ENCODE assay signal across 20 cellular contexts in genomic region chr1:15959847-15960446, GRCh38. TPM values are rescaled to one million over a fixed set of nuclear protein-coding genes. Genes with fewer than 3 reads are reported as not detected.
DNase-seq lines count a peak whose midpoint lies in the region; ATAC-seq and TF ChIP-seq lines count a peak whose summit lies in the region.
"Had no signal": no experiment of that assay in that cellular context is flagged by ENCODE, and none has a peak within 500 bp of the region (broad histone marks: within the 10 kb centered on the region; RNA-seq: fewer than 3 reads in every experiment).

No MANE protein-coding gene starts in this region.

- no peak for ATAC-seq in stimulated activated naive CD8-positive, alpha-beta T cell treated with anti-CD3 and anti-CD28 coated beads, Interleukin-15, amount 100 ng/mL, for 72 hours
- ATAC-seq: foreskin keratinocyte, left cardiac atrium had no signal

- peaks cover 5% of the 10 kb centered on the region for H3K36me3 Mint-ChIP-seq in glutamatergic neuron (ENCODE audit: unreplicated experiment)

- peaks cover 5% of the 10 kb centered on the region for H3K27me3 Mint-ChIP-seq in glutamatergic neuron (ENCODE audit: unreplicated experiment)
- no peaks in the 10 kb centered on the region for H3K27me3 Mint-ChIP-seq in stimulated activated naive CD8-positive, alpha-beta T cell treated with anti-CD3 and anti-CD28 coated beads, Interleukin-15, amount 100 ng/mL, for 72 hours

- TF ChIP-seq CTCF in glutamatergic neuron (IDR thresholded peaks at IDR 0.05; ENCODE audit: partially characterized antibody, unreplicated experiment): no peak

- peaks cover 6% of the 10 kb centered on the region for H3K9me3 Mint-ChIP-seq in glutamatergic neuron (ENCODE audit: unreplicated experiment)
- no peaks in the 10 kb centered on the region for H3K9me3 Mint-ChIP-seq in stimulated activated naive CD8-positive, alpha-beta T cell treated with anti-CD3 and anti-CD28 coated beads, Interleukin-15, amount 100 ng/mL, for 72 hours
- H3K9me3 Mint-ChIP-seq: T-helper 1 cell treated with Interleukin-12 subunit alpha and Interleukin-12 subunit beta and Interleukin-4 antibody, amounts not matched to agents 30 μg/mL and 1 μg/mL, for 36 hours had no signal

- H3K4me1 Mint-ChIP-seq in glutamatergic neuron (ENCODE audit: low read depth, unreplicated experiment): peaks cover 33% of the 10 kb centered on the region
- peaks cover 100% of the 10 kb centered on the region for H3K4me1 Mint-ChIP-seq in stimulated activated naive CD8-positive, alpha-beta T cell treated with anti-CD3 and anti-CD28 coated beads, Interleukin-15, amount 100 ng/mL, for 72 hours

- peak; percentile 41 for DNase-seq in activated naive CD4-positive, alpha-beta T cell treated with Interleukin-2 at 50 U/mL for 16 hours
- DNase-seq in activated naive CD4-positive, alpha-beta T cell (lab: John Stamatoyannopoulos, UW): no peak
- DNase-seq in activated CD4-positive, alpha-beta T cell treated with anti-CD3 and anti-CD28 coated beads, Interleukin-2, amount 50 U/mL, for 48 hours: peak; percentile 46 to 57
- DNase-seq in glutamatergic neuron (no peak), inferior parietal cortex (ENCODE audit: extremely low spot score) (no peak), NCI-H526 (lab: John Stamatoyannopoulos, UW) (no peak)
- no peak for DNase-seq in stimulated activated naive CD8-positive, alpha-beta T cell treated with anti-CD3 and anti-CD28 coated beads, Interleukin-15, amount 100 ng/mL, for 72 hours
- DNase-seq: activated gamma-delta T cell, colonic mucosa, foreskin keratinocyte, left cardiac atrium, MG63, midbrain, NCI-H2029, Right ventricle myocardium superior had no signal

- H3K4me3 Mint-ChIP-seq in glutamatergic neuron (ENCODE audit: unreplicated experiment): peak overlapping the region; percentile 41
- H3K4me3 Mint-ChIP-seq in stimulated activated naive CD8-positive, alpha-beta T cell treated with anti-CD3 and anti-CD28 coated beads, Interleukin-15, amount 100 ng/mL, for 72 hours: peak overlapping the region; percentile 63 to 64
- H3K4me3 Mint-ChIP-seq: T-helper 1 cell treated with Interleukin-12 subunit alpha and Interleukin-12 subunit beta and Interleukin-4 antibody, amounts not matched to agents 30 μg/mL and 1 μg/mL, for 36 hours had no signal

- H3K27ac Mint-ChIP-seq in glutamatergic neuron (ENCODE audit: unreplicated experiment): no peak overlapping the region
- peak overlapping the region; percentile 98 for H3K27ac Mint-ChIP-seq in stimulated activated naive CD8-positive, alpha-beta T cell treated with anti-CD3 and anti-CD28 coated beads, Interleukin-15, amount 100 ng/mL, for 72 hours

RNA-seq across cellular contexts. Expression of gene ZBTB17, which starts 16.0 kb away (rescaled TPM):
- 86.9 TPM for total RNA-seq in glutamatergic neuron (ENCODE audit: unreplicated experiment)

RNA-seq across cellular contexts. Expression of gene SRARP, which starts 44.1 kb away (rescaled TPM):
- total RNA-seq in glutamatergic neuron (ENCODE audit: unreplicated experiment): not detected
- total RNA-seq: colonic mucosa, foreskin keratinocyte, G401, NCI-H460, renal cortical epithelial cell, suprapubic skin had no signal

RNA-seq across cellular contexts. Expression of gene HSPB7, which starts 57.9 kb away (rescaled TPM):
- total RNA-seq in glutamatergic neuron (ENCODE audit: unreplicated experiment): not detected
- total RNA-seq: foreskin keratinocyte, NCI-H460 had no signal

Comparison
In these comparisons a context has a peak if more than half of its experiments do, and no peak if none do; other contexts are left out.
1. DNase-seq: peak in activated naive CD4-positive, alpha-beta T cell treated with Interleukin-2 at 50 U/mL for 16 hours (single experiment) and activated CD4-positive, alpha-beta T cell treated with anti-CD3 and anti-CD28 coated beads, Interleukin-2, amount 50 U/mL, for 48 hours (2 of 2); none in activated naive CD4-positive, alpha-beta T cell (0 of 4), glutamatergic neuron (single experiment), stimulated activated naive CD8-positive, alpha-beta T cell treated with anti-CD3 and anti-CD28 coated beads, Interleukin-15, amount 100 ng/mL, for 72 hours (0 of 2), inferior parietal cortex (single experiment) and NCI-H526 (0 of 2).